ENCODE assay signal across 22 cellular contexts in the genomic region with DNA sequence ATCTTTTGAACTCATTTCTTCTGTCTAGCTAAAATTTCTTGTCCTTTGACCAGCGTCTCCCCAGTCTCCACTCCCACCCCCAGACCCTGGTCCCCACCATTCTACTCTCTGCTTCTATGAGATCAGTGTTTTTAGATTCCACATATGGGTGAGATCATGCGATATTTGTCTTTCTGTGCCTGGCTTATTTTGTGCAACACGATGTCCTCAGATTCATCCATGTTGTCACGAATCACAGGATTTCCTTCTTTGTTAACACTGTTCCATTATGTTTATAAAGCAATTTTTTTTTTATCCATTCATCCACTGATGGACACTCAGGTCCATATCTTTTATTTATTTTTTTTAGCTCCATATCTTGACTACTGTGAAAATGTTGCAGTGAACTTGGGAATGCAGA.
"Had no signal": no experiment of that assay in that cellular context is flagged by ENCODE, and none has a peak within 500 bp of the region (broad histone marks: within the 10 kb centered on the region; RNA-seq: fewer than 3 reads in every experiment).

No MANE protein-coding gene starts in this region.

- H3K9me3 Mint-ChIP-seq: activated CD4-positive, alpha-beta memory T cell treated with anti-CD3 and anti-CD28 coated beads for 36 hours; activated CD4-positive, alpha-beta T cell treated with anti-CD3 and anti-CD28 coated beads, Interleukin-2, amount 10 ng/mL, durations not matched to agents 24 days and 14 days; activated naive CD4-positive, alpha-beta T cell treated with anti-CD3 and anti-CD28 coated beads, Interleukin-2, amount 10 ng/mL, durations not matched to agents 7 days and 5 days; activated naive CD8-positive, alpha-beta T cell treated with anti-CD3 and anti-CD28 coated beads for 36 hours had no signal

- H3K27ac ChIP-seq: brain microvascular endothelial cell, cardiac muscle cell, SK-N-MC had no signal

- H3K4me3 ChIP-seq: cardiac muscle cell, SK-N-MC had no signal

- H3K36me3 ChIP-seq: brain microvascular endothelial cell, cardiac muscle cell had no signal

- H3K27ac Mint-ChIP-seq: activated CD4-positive, alpha-beta memory T cell treated with anti-CD3 and anti-CD28 coated beads for 36 hours; activated CD4-positive, alpha-beta T cell treated with anti-CD3 and anti-CD28 coated beads, Interleukin-2, amount 10 ng/mL, durations not matched to agents 24 days and 14 days; activated naive CD4-positive, alpha-beta T cell treated with anti-CD3 and anti-CD28 coated beads, Interleukin-2, amount 10 ng/mL, durations not matched to agents 7 days and 5 days; activated naive CD8-positive, alpha-beta T cell treated with anti-CD3 and anti-CD28 coated beads for 36 hours; activated T-helper 2 cell treated with anti-CD3 and anti-CD28 coated beads, Interferon-gamma antibody, Interleukin-2, Interleukin-4, amounts not matched to agents 10 μg/mL and 5 μg/mL and 100 μg/mL, durations not matched to agents 14 hours and 24 hours and 36 hours had no signal

- ATAC-seq: Right ventricle myocardium inferior had no signal

- DNase-seq: activated CD4-positive, alpha-beta memory T cell treated with anti-CD3 and anti-CD28 coated beads for 36 hours; activated CD4-positive, alpha-beta T cell treated with anti-CD3 and anti-CD28 coated beads for 1 hour; activated CD4-positive, alpha-beta T cell treated with anti-CD3 and anti-CD28 coated beads, Interleukin-2, amount 10 ng/mL, durations not matched to agents 24 days and 14 days; activated CD8-positive, alpha-beta memory T cell treated with anti-CD3 and anti-CD28 coated beads for 24 hours; activated gamma-delta T cell treated with Interleukin-2 at 50 U/mL for 16 hours; activated naive CD4-positive, alpha-beta T cell treated with anti-CD3 and anti-CD28 coated beads, Interleukin-2, amount 10 ng/mL, durations not matched to agents 7 days and 5 days; activated naive CD8-positive, alpha-beta T cell treated with anti-CD3 and anti-CD28 coated beads for 36 hours; activated T-cell treated with anti-CD3 and anti-CD28 coated beads, Interleukin-2, amount 50 U/mL, for 48 hours; brain microvascular endothelial cell; MV-4-11; NCI-H1092 treated with DMSO at 0.1 percent for 48 hours; NCI-H1417 treated with DMSO at 0.1 percent for 48 hours; NCI-H1694; NCI-H2029 treated with DMSO at 0.1 percent for 48 hours; NCI-H510A treated with DMSO at 0.1 percent for 48 hours; NCI-H69; NK-92 treated with Interleukin-12 subunit alpha and Interleukin-12 subunit beta, amount 100 ng/mL, for 24 hours; T-helper 1 cell had no signal

- H3K27me3 ChIP-seq: brain microvascular endothelial cell, cardiac muscle cell had no signal

- H3K36me3 Mint-ChIP-seq: activated CD4-positive, alpha-beta memory T cell treated with anti-CD3 and anti-CD28 coated beads for 36 hours; activated naive CD4-positive, alpha-beta T cell treated with anti-CD3 and anti-CD28 coated beads, Interleukin-2, amount 10 ng/mL, durations not matched to agents 7 days and 5 days; activated naive CD8-positive, alpha-beta T cell treated with anti-CD3 and anti-CD28 coated beads for 36 hours had no signal

- H3K4me3 Mint-ChIP-seq: activated CD4-positive, alpha-beta memory T cell treated with anti-CD3 and anti-CD28 coated beads for 36 hours; activated CD4-positive, alpha-beta T cell treated with anti-CD3 and anti-CD28 coated beads, Interleukin-2, amount 10 ng/mL, durations not matched to agents 24 days and 14 days; activated naive CD4-positive, alpha-beta T cell treated with anti-CD3 and anti-CD28 coated beads, Interleukin-2, amount 10 ng/mL, durations not matched to agents 7 days and 5 days; activated naive CD8-positive, alpha-beta T cell treated with anti-CD3 and anti-CD28 coated beads for 36 hours had no signal

- H3K27me3 Mint-ChIP-seq: activated CD4-positive, alpha-beta memory T cell treated with anti-CD3 and anti-CD28 coated beads for 36 hours; activated naive CD8-positive, alpha-beta T cell treated with anti-CD3 and anti-CD28 coated beads for 36 hours had no signal
